8 cellular contexts compared by ENCODE assay signal in the genomic region with DNA sequence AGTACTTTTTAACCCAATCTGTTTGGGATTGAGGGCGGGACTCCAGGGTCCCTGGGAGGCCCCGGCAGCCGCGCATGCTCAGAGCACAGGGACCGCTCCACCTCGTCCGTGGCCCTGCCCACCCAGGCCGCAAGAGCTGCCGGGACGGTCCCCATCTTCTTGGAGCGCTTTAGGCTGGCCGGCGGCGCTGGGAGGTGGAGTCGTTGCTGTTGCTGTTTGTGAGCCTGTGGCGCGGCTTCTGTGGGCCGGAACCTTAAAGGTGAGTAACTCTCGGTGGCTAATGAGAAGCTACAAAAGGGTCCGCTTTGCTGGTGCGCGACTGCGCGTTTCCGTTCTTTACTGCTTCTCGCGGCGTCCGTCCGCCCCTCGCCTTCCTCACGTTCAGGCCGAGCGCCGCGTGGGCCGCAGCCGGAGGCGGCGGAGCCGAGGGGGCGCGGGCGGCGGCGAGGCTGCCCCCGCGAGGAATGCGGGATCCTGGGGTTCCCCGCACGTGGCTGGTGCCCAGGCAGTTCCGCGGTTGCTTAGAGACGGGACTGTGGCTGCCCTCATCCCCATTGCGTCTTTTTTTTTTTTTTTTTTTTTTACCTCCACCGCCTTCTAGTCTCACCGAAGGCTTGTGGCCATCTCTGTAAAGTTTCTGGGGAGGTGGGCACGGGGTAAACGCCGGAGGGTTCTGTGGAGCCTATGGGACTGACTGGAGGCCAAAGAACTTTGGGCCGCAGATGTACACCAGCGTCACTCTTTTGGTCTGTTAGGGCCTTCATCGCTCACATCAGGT. TPM values are rescaled to one million over a fixed set of nuclear protein-coding genes. Genes with fewer than 3 reads are reported as not detected.
DNase-seq lines count a peak whose midpoint lies in the region; FAIRE-seq and TF ChIP-seq lines count a peak whose summit lies in the region.

A gene (plus strand): TSS at position 154 of the 778 bp plus-strand sequence. CDS start 2,090 bp downstream, outside the sequence.

- peak within 1 kb of the TSS; percentile 87 for H2AFZ ChIP-seq in Loucy (ENCODE audit: low read length)
- H2AFZ ChIP-seq in neural cell (ENCODE audit: low read depth, low read length): peak within 1 kb of the TSS; percentile 34

- peak; percentile 36 for TF ChIP-seq RAD21 in neural cell (conservative IDR thresholded peaks at IDR 0.05)

- H3K9ac ChIP-seq in Loucy (ENCODE audit: low read depth, low read length, poor library complexity, severe bottlenecking) (peak within 1 kb of the TSS; percentile 89), neural cell (ENCODE audit: low read length) (peak within 1 kb of the TSS; percentile 72)

- TF ChIP-seq EP300 in neural cell (conservative IDR thresholded peaks at IDR 0.05; ENCODE audit: poor library complexity, severe bottlenecking) (no peak), stomach (IDR thresholded peaks at IDR 0.05) (no peak)

- H3K9me2 ChIP-seq in Loucy (replicated peaks; ENCODE audit: low read depth, low read length) (no peaks in the 10 kb centered on the region), neural cell (ENCODE audit: insufficient read depth, low read length) (no peaks in the 10 kb centered on the region)

- peak within 1 kb of the TSS; percentile 67 for H3K27ac ChIP-seq in neural cell (ENCODE audit: low read length)
- peak within 1 kb of the TSS; percentile 85 to 91 (median 87) for H3K27ac ChIP-seq in stomach

- peaks cover 3% of the 10 kb centered on the region; the same call in 1 of the 2 replicates for H3F3A ChIP-seq in Loucy (ENCODE audit: low read depth)
- no peaks in the 10 kb centered on the region for H3F3A ChIP-seq in neural cell (ENCODE audit: insufficient read depth, low read length, poor library complexity, severe bottlenecking)

- H3K4me3 ChIP-seq in Loucy (ENCODE audit: low read length, poor library complexity, severe bottlenecking) (peak within 1 kb of the TSS; percentile 96), neural cell (ENCODE audit: low read length) (peak within 1 kb of the TSS; percentile 67), stomach (peak within 1 kb of the TSS; percentile 74 to 93 (median 82))

- intact Hi-C loops in stomach (cut with DNase I; ENCODE audit: low total_unique reads): no loop called here

- peak; percentile 95 for DNase-seq in ELF-1 (ENCODE audit: low read depth, low spot score)
- DNase-seq in H54 (ENCODE audit: insufficient read length, low spot score): peak; percentile 88
- peak; percentile 51 for DNase-seq in SIG-M5 (lab: John Stamatoyannopoulos, UW)
- DNase-seq in activated gamma-delta T cell (lab: John Stamatoyannopoulos, UW): peak; percentile 88
- peak; percentile 90 for DNase-seq in fibroblast of the conjunctiva (ENCODE audit: low read depth)
- peak; percentile 90 for DNase-seq in stomach

- H3K4me1 ChIP-seq in Loucy (ENCODE audit: insufficient read depth, low read length, poor library complexity, severe bottlenecking) (peaks cover 42% of the 10 kb centered on the region), stomach (peaks cover 8 to 49% (median 27%) of the 10 kb centered on the region in 4 donors)

- 0 to 1% (median 0%) methylated on average over 53 to 63 of the region's 63 CpGs for WGBS in stomach, 5 donors

- no peaks in the 10 kb centered on the region for H3K36me3 ChIP-seq in Loucy (ENCODE audit: insufficient read depth, low read length)
- H3K36me3 ChIP-seq in neural cell (ENCODE audit: insufficient read depth, low read length): no peaks in the 10 kb centered on the region
- peaks cover 10 to 30% (median 24%) of the 10 kb centered on the region in 4 donors for H3K36me3 ChIP-seq in stomach

- no peaks in the 10 kb centered on the region for H3K9me3 ChIP-seq in Loucy (ENCODE audit: insufficient read depth, low read depth, low read length)
- H3K9me3 ChIP-seq in neural cell (ENCODE audit: low read length): no peaks in the 10 kb centered on the region
- no peaks in the 10 kb centered on the region for H3K9me3 ChIP-seq in stomach

- H4K20me1 ChIP-seq in Loucy (ENCODE audit: insufficient read depth, low read length, poor library complexity, severe bottlenecking): peaks cover 43% of the 10 kb centered on the region
- no peaks in the 10 kb centered on the region for H4K20me1 ChIP-seq in neural cell (ENCODE audit: insufficient read depth)

- peak within 1 kb of the TSS; percentile 93 for H3K4me2 ChIP-seq in Loucy (ENCODE audit: low read depth, low read length, poor library complexity, severe bottlenecking)
- H3K4me2 ChIP-seq in neural cell (ENCODE audit: low read length): peak within 1 kb of the TSS; percentile 85

- peak; percentile 95 for FAIRE-seq in H54 (lab: Jason Lieb, UNC)

- no peaks in the 10 kb centered on the region for H3K27me3 ChIP-seq in Loucy (ENCODE audit: insufficient read depth, low read length, poor library complexity, severe bottlenecking)
- no peaks in the 10 kb centered on the region for H3K27me3 ChIP-seq in neural cell (ENCODE audit: insufficient read depth, low read depth, low read length)
- no peaks in the 10 kb centered on the region for H3K27me3 ChIP-seq in stomach

- peaks cover 51% of the 10 kb centered on the region for H3K79me2 ChIP-seq in Loucy (ENCODE audit: insufficient read depth, low read length)
- peaks cover 32% of the 10 kb centered on the region for H3K79me2 ChIP-seq in neural cell (replicated peaks; ENCODE audit: insufficient read depth, low read length)

- TF ChIP-seq POLR2A in H54 (IDR thresholded peaks at IDR 0.05; ENCODE audit: low read depth, low read length) (peak; percentile 84), stomach (IDR thresholded peaks at IDR 0.05) (no peak)

- TF ChIP-seq CTCF in Loucy (conservative IDR thresholded peaks at IDR 0.05; ENCODE audit: low read length) (no peak), neural cell (IDR thresholded peaks at IDR 0.05; ENCODE audit: poor library complexity, severe bottlenecking) (no peak), stomach (IDR thresholded peaks at IDR 0.05) (no peak)

TF ChIP-seq in neural cell, 6 proteins besides CTCF, POLR2A, EP300 and RAD21:
- peak; percentile 41 for TF ChIP-seq SMC3 (conservative IDR thresholded peaks at IDR 0.05; ENCODE audit: poor library complexity)
- TF ChIP-seq, protein P1, sequence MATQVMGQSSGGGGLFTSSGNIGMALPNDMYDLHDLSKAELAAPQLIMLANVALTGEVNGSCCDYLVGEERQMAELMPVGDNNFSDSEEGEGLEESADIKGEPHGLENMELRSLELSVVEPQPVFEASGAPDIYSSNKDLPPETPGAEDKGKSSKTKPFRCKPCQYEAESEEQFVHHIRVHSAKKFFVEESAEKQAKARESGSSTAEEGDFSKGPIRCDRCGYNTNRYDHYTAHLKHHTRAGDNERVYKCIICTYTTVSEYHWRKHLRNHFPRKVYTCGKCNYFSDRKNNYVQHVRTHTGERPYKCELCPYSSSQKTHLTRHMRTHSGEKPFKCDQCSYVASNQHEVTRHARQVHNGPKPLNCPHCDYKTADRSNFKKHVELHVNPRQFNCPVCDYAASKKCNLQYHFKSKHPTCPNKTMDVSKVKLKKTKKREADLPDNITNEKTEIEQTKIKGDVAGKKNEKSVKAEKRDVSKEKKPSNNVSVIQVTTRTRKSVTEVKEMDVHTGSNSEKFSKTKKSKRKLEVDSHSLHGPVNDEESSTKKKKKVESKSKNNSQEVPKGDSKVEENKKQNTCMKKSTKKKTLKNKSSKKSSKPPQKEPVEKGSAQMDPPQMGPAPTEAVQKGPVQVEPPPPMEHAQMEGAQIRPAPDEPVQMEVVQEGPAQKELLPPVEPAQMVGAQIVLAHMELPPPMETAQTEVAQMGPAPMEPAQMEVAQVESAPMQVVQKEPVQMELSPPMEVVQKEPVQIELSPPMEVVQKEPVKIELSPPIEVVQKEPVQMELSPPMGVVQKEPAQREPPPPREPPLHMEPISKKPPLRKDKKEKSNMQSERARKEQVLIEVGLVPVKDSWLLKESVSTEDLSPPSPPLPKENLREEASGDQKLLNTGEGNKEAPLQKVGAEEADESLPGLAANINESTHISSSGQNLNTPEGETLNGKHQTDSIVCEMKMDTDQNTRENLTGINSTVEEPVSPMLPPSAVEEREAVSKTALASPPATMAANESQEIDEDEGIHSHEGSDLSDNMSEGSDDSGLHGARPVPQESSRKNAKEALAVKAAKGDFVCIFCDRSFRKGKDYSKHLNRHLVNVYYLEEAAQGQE (IDR thresholded peaks at IDR 0.05; ENCODE audit: borderline replicate concordance): no peak
- peak; percentile 97 for TF ChIP-seq MXI1 (conservative IDR thresholded peaks at IDR 0.05; ENCODE audit: poor library complexity, severe bottlenecking)
- TF ChIP-seq EZH2 (IDR thresholded peaks at IDR 0.05; ENCODE audit: borderline replicate concordance, insufficient read depth, low read length, poor library complexity, severe bottlenecking): no peak
- no peak for TF ChIP-seq TAF1 (IDR thresholded peaks at IDR 0.05; ENCODE audit: low read depth)
- peak; percentile 86 for TF ChIP-seq POLR2AphosphoS5 (IDR thresholded peaks at IDR 0.05)

RNA-seq across cellular contexts. Expression of the gene that starts here (rescaled TPM):
- polyA plus RNA-seq in neural cell (164 and 214 TPM in 2 replicates), stomach (10 to 100 TPM; 60.0 to 76.5 (median 66.6) TPM)
- polyA minus RNA-seq in neural cell: 116 and 122 TPM in 2 replicates
- total RNA-seq in stomach: 10 to 100 TPM; 30.7 to 94.2 (median 41.4) TPM

Comparison
In these comparisons a context has a peak if more than half of its experiments do, and no peak if none do; other contexts are left out.
1. Peak in every context shown above with its lines: DNase-seq, H3K4me3 ChIP-seq and H3K27ac ChIP-seq.